In genomic region chr18:42532119-42532518, GRCh38 we compare ENCODE assay signal across 29 cellular contexts.
"Had no signal": no experiment of that assay in that cellular context is flagged by ENCODE, and none has a peak within 500 bp of the region (broad histone marks: within the 10 kb centered on the region; RNA-seq: fewer than 3 reads in every experiment).

No MANE protein-coding gene starts in this region.

- DNase-seq: naive thymus-derived CD4-positive, alpha-beta T cell; natural killer cell; nephron progenitor cell; nucleus accumbens; ovary; posterior cingulate gyrus; psoas muscle; right cardiac atrium; right lobe of liver; sigmoid colon; small intestine; stimulated activated CD4-positive, alpha-beta T cell treated with anti-CD3 and anti-CD28 coated beads, Interleukin-15, amount 100 ng/mL, for 24 hours; stimulated activated CD4-positive, alpha-beta T cell treated with anti-CD3 and anti-CD28 coated beads, Interleukin-2, amount 100 ng/mL, for 24 hours; stimulated activated CD4-positive, alpha-beta T cell treated with anti-CD3 and anti-CD28 coated beads, Interleukin-2, amount 100 ng/mL, for 48 hours; stimulated activated CD4-positive, alpha-beta T cell treated with anti-CD3 and anti-CD28 coated beads, Interleukin-4, amount 100 ng/mL, for 24 hours; stimulated activated naive B cell treated with anti-CD40 and anti-IgM and Interleukin-4, amounts not matched to agents 10 μg/mL and 1 μg/mL and 100 μg/mL, for 72 hours; stimulated activated naive CD4-positive, alpha-beta T cell treated with Interleukin-2 at 50 U/mL for 16 hours; stomach; thyroid gland; trophoblast cell; upper lobe of left lung had no signal

- H3K27me3 Mint-ChIP-seq: naive thymus-derived CD4-positive, alpha-beta T cell; progenitor cell of endocrine pancreas; stimulated activated naive B cell treated with anti-CD40 and anti-IgM and Interleukin-4, amounts not matched to agents 10 μg/mL and 1 μg/mL and 100 μg/mL, for 72 hours; stimulated activated naive CD8-positive, alpha-beta T cell treated with anti-CD3 and anti-CD28 coated beads, Interleukin-15, Interleukin-2, amounts not matched to agents 100 ng/mL and 50 ng/mL, for 24 hours had no signal

- H3K27me3 ChIP-seq: neutrophil, ovary, right lobe of liver, stomach, thyroid gland, tibial nerve, upper lobe of left lung had no signal

- H3K9me3 Mint-ChIP-seq: nephron progenitor cell; stimulated activated naive B cell treated with anti-CD40 and anti-IgM and Interleukin-4, amounts not matched to agents 10 μg/mL and 1 μg/mL and 100 μg/mL, for 72 hours had no signal

- H3K4me1 Mint-ChIP-seq: naive thymus-derived CD4-positive, alpha-beta T cell; natural killer cell; stimulated activated effector memory CD8-positive, alpha-beta T cell treated with anti-CD3 and anti-CD28 coated beads, Interleukin-12 subunit alpha, Interleukin-12 subunit beta, amount 100 ng/mL, for 72 hours; stimulated activated naive B cell treated with anti-CD40 and anti-IgM and Interleukin-4, amounts not matched to agents 10 μg/mL and 1 μg/mL and 100 μg/mL, for 72 hours had no signal

- H3K36me3 Mint-ChIP-seq: natural killer cell; stimulated activated effector memory CD8-positive, alpha-beta T cell treated with anti-CD3 and anti-CD28 coated beads, Interleukin-12 subunit alpha, Interleukin-12 subunit beta, amount 100 ng/mL, for 72 hours; stimulated activated naive B cell treated with anti-CD40 and anti-IgM and Interleukin-4, amounts not matched to agents 10 μg/mL and 1 μg/mL and 100 μg/mL, for 72 hours had no signal

- H3K4me1 ChIP-seq: parathyroid adenoma, psoas muscle, right lobe of liver, thyroid gland, tibial nerve had no signal

- H3K36me3 ChIP-seq: neutrophil, ovary, right lobe of liver, sigmoid colon, stomach, thoracic aorta, thyroid gland, tibial nerve, upper lobe of left lung had no signal

- H3K27ac ChIP-seq: neutrophil, ovary, parathyroid adenoma, psoas muscle, right lobe of liver, sigmoid colon, stomach, thoracic aorta, thyroid gland, tibial nerve, upper lobe of left lung had no signal

- H3K4me3 ChIP-seq: ovary, psoas muscle, right lobe of liver, sigmoid colon, stomach, thoracic aorta, thyroid gland, tibial nerve, upper lobe of left lung had no signal

- H3K4me3 Mint-ChIP-seq: naive thymus-derived CD4-positive, alpha-beta T cell; natural killer cell; nephron progenitor cell; neural crest cell; stimulated activated effector memory CD8-positive, alpha-beta T cell treated with anti-CD3 and anti-CD28 coated beads, Interleukin-12 subunit alpha, Interleukin-12 subunit beta, amount 100 ng/mL, for 72 hours; stimulated activated naive B cell treated with anti-CD40 and anti-IgM and Interleukin-4, amounts not matched to agents 10 μg/mL and 1 μg/mL and 100 μg/mL, for 72 hours; stimulated activated naive CD8-positive, alpha-beta T cell treated with anti-CD3 and anti-CD28 coated beads, Interleukin-15, Interleukin-2, amounts not matched to agents 100 ng/mL and 50 ng/mL, for 24 hours had no signal

- H3K27ac Mint-ChIP-seq: naive thymus-derived CD4-positive, alpha-beta T cell; natural killer cell; progenitor cell of endocrine pancreas; stimulated activated effector memory CD8-positive, alpha-beta T cell treated with anti-CD3 and anti-CD28 coated beads, Interleukin-12 subunit alpha, Interleukin-12 subunit beta, amount 100 ng/mL, for 72 hours; stimulated activated naive B cell treated with anti-CD40 and anti-IgM and Interleukin-4, amounts not matched to agents 10 μg/mL and 1 μg/mL and 100 μg/mL, for 72 hours; stimulated activated naive CD8-positive, alpha-beta T cell treated with anti-CD3 and anti-CD28 coated beads, Interleukin-15, Interleukin-2, amounts not matched to agents 100 ng/mL and 50 ng/mL, for 24 hours had no signal

- H3K9me3 ChIP-seq: neutrophil, ovary, psoas muscle, right lobe of liver, sigmoid colon, stomach, thoracic aorta, thyroid gland, tibial nerve, upper lobe of left lung had no signal
